Comparison of ENCODE assay signal across 19 cellular contexts in the genomic region with DNA sequence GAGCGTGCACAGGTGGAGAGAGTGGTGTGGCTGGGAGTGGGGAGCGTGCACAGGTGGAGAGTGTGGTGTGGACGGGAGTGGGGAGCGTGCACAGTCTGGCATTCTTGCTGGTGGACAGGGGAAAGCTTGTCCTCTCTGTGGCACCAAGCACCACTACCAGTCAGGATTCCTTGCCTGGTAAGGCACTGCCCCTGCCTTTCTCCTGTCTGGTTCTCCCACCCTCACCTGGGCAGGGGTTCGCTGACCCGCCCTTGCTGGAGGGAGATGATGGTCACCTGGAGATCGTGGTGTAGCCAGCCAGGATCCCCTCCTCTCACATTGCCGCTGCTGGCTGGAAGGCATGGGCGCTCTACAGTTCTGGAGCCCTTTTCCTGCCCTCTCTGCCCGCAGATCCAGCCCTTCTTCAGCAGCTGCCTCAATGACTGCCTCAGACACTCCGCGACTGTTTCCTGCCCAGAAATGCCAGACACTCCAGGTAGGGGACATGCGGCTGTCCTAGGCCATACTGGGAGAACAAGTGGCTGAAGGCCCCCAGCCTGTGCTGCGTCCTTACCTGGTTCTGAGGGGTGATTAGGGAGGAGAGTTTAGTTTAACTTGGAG. TPM values are rescaled to one million over a fixed set of nuclear protein-coding genes. Genes with fewer than 3 reads are reported as not detected.
A peak's percentile ranks its signal among the peaks of the same experiment; 100 is the strongest.
DNase-seq lines count a peak whose midpoint lies in the region; ATAC-seq and TF ChIP-seq lines count a peak whose summit lies in the region.
"Had no signal": no experiment of that assay in that cellular context is flagged by ENCODE, and none has a peak within 500 bp of the region (broad histone marks: within the 10 kb centered on the region; RNA-seq: fewer than 3 reads in every experiment).

No MANE protein-coding gene starts in this region.

- POLR2A ChIA-PET in naive thymus-derived CD8-positive, alpha-beta T cell (lab: Charles Lee) = interaction anchor here (1.3 kb wide), 1 partner anchor 9 kb away, joined by 3 read pairs; no protein-coding TSS in a partner anchor

- no peaks in the 10 kb centered on the region for H3K27me3 Mint-ChIP-seq in naive thymus-derived CD8-positive, alpha-beta T cell

- no peaks in the 10 kb centered on the region for H3K4me1 ChIP-seq in right atrium auricular region
- no peaks in the 10 kb centered on the region for H3K4me1 ChIP-seq in suprapubic skin
- H3K4me1 ChIP-seq: Caco-2 had no signal

- TF ChIP-seq POLR2A in suprapubic skin (IDR thresholded peaks at IDR 0.05) (no peak), erythroblast (IDR thresholded peaks at IDR 0.05; ENCODE audit: low read length) (no peak)

- H3K27ac Mint-ChIP-seq in naive thymus-derived CD8-positive, alpha-beta T cell = peak overlapping the region in 7 of 10 donors; percentile 25 to 91 (median 56)

- DNase-seq in cardiac septum (ENCODE audit: low spot score) = peak; percentile 65
- DNase-seq in right atrium auricular region (ENCODE audit: low spot score) = no peak
- DNase-seq in HL-60 (ENCODE audit: low read depth in 1 of 2, low spot score in 1 of 2) = no peak
- peak in 1 of 10 donors; percentile 31 for DNase-seq in naive thymus-derived CD8-positive, alpha-beta T cell
- no peak for DNase-seq in suprapubic skin (ENCODE audit: low spot score in 2 of 2)
- no peak for DNase-seq in erythroblast (lab: John Stamatoyannopoulos, UW)
- DNase-seq in NCI-H526 (lab: John Stamatoyannopoulos, UW) = no peak
- DNase-seq: Caco-2; GDM1; GOT3; KBM-7; NCI-H1105; NCI-H2081; NCI-H2171 treated with DMSO at 0.1 percent for 48 hours; NCI-H446 treated with DMSO at 0.1 percent for 48 hours; NK-92 treated with Interleukin-12 subunit alpha and Interleukin-12 subunit beta, amount 100 ng/mL, for 24 hours had no signal

- H3K36me3 ChIP-seq in right atrium auricular region (peaks cover 60% of the 10 kb centered on the region), suprapubic skin (peaks cover 96% of the 10 kb centered on the region)

- intact Hi-C loops in cardiac septum (cut with DNase I) = no loop called here

- no peak for ATAC-seq in naive thymus-derived CD8-positive, alpha-beta T cell
- ATAC-seq: HepG2, Right ventricle myocardium inferior had no signal

- peaks cover 36 to 79% (median 69%) of the 10 kb centered on the region in 4 donors for H3K4me1 Mint-ChIP-seq in naive thymus-derived CD8-positive, alpha-beta T cell

- peaks cover 8 to 75% (median 25%) of the 10 kb centered on the region in 3 donors for H3K36me3 Mint-ChIP-seq in naive thymus-derived CD8-positive, alpha-beta T cell

- peak overlapping the region in 2 of 10 donors; percentile 11 to 51 for H3K4me3 Mint-ChIP-seq in naive thymus-derived CD8-positive, alpha-beta T cell

- H3K27me3 ChIP-seq in right atrium auricular region = no peaks in the 10 kb centered on the region
- no peaks in the 10 kb centered on the region for H3K27me3 ChIP-seq in HL-60 (ENCODE audit: insufficient read depth, poor library complexity, severe bottlenecking)
- no peaks in the 10 kb centered on the region for H3K27me3 ChIP-seq in suprapubic skin

- no peak for TF ChIP-seq EP300 in suprapubic skin (IDR thresholded peaks at IDR 0.05)

- H3K27ac ChIP-seq in right atrium auricular region = no peak overlapping the region
- peak overlapping the region; percentile 83 for H3K27ac ChIP-seq in HL-60 (replicated peaks)
- no peak overlapping the region for H3K27ac ChIP-seq in suprapubic skin
- H3K27ac ChIP-seq: C4-2B had no signal

- H3K9me3 Mint-ChIP-seq in naive thymus-derived CD8-positive, alpha-beta T cell = no peaks in the 10 kb centered on the region

- 94% methylated on average over 13 of the region's 14 CpGs for WGBS in suprapubic skin

- H3K4me3 ChIP-seq in right atrium auricular region (no peak overlapping the region), HL-60 (replicated peaks; ENCODE audit: insufficient read depth, low read length) (no peak overlapping the region), suprapubic skin (no peak overlapping the region)

- no peak for TF ChIP-seq CTCF in right atrium auricular region (IDR thresholded peaks at IDR 0.05)
- TF ChIP-seq CTCF in HL-60 (IDR thresholded peaks at IDR 0.05; ENCODE audit: insufficient read depth, low read length) = no peak
- TF ChIP-seq CTCF in suprapubic skin (IDR thresholded peaks at IDR 0.05) = no peak

- H3K9me3 ChIP-seq in right atrium auricular region (no peaks in the 10 kb centered on the region), suprapubic skin (no peaks in the 10 kb centered on the region)
- H3K9me3 ChIP-seq: Caco-2 had no signal

RNA-seq across cellular contexts. Expression of gene TMEM121B, which starts 16.7 kb away (rescaled TPM):
- total RNA-seq in cardiac septum = 1.0 TPM
- 1 to 10 TPM in 1 of 2 donors, under 1 TPM in 1; 0.55 to 1.1 TPM for total RNA-seq in right atrium auricular region
- total RNA-seq in naive thymus-derived CD8-positive, alpha-beta T cell = under 1 TPM; 0.08 to 0.11 TPM
- not detected for polyA plus RNA-seq in naive thymus-derived CD8-positive, alpha-beta T cell
- 1 to 10 TPM in 3 of 4 donors, under 1 TPM in 1; 0.76 to 1.9 (median 1.6) TPM for total RNA-seq in suprapubic skin
- total RNA-seq: HepG2 had no signal
- polyA plus RNA-seq: HepG2 had no signal

RNA-seq across cellular contexts. Expression of gene IL17RA, which starts 19.6 kb away (rescaled TPM):
- 6.0 TPM for total RNA-seq in cardiac septum
- total RNA-seq in right atrium auricular region = 10 to 100 TPM in 1 of 2 donors, 1 to 10 TPM in 1; 7.9 to 12.2 TPM
- total RNA-seq in naive thymus-derived CD8-positive, alpha-beta T cell = 10 to 100 TPM; 69.9 to 78.6 TPM
- polyA plus RNA-seq in naive thymus-derived CD8-positive, alpha-beta T cell = 10 to 100 TPM; 26.2 to 57.7 (median 48.8) TPM
- total RNA-seq in suprapubic skin = 10 to 100 TPM; 16.2 to 22.6 (median 21.4) TPM

RNA-seq across cellular contexts. Expression of gene HDHD5, which starts 54.6 kb away (rescaled TPM):
- total RNA-seq in cardiac septum (39.6 TPM), right atrium auricular region (10 to 100 TPM; 33.1 to 39.7 TPM), suprapubic skin (10 to 100 TPM; 38.5 to 58.3 (median 44.5) TPM)
- total RNA-seq in naive thymus-derived CD8-positive, alpha-beta T cell = 10 to 100 TPM; 29.3 to 33.6 TPM
- polyA plus RNA-seq in naive thymus-derived CD8-positive, alpha-beta T cell = 10 to 100 TPM; 48.5 to 72.7 (median 59.8) TPM
- total RNA-seq: HepG2 had no signal
- polyA plus RNA-seq: HepG2 had no signal
